15 cellular contexts compared by ENCODE assay signal in the genomic region with DNA sequence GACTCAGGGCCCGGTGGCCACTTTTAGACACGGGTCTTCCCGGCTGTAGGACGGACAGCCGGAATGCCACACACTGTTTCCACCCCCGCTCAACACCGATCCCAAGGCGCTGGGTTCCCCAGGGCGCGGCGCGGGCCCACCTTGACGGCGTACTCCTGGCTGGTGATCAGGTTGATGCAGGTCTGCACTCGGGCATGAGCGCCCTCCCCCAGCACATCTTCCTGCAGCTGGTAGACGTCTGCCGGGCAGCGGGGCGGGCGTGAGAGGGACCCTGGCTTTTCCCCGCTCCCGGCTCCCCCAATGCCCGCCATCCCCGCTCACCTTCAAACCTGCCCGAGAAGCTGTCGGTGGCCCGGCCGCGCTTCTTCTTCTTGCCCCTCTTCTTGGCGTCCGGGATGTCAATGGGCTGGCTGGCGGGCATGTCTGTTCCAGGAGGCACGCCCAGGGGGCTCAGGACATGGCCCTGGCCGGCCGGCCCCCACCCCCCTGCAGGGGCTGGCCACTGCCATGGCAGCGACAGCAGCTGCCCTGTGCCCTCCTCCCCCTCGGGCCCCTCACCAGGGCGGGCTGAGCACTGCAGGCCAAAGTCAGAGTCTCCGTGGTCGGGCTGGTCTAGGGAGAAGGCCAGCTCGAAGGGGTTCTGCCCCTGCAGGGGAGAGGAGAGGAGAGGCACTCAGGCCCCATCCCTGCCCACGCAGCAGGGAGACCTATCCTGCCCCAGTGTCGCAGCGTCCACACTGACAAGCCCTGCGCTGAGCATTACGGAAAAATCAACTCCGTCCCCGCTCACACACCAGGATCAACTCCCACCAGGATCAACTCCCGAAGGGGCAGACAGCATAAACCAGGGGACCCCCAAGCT. TPM values are rescaled to one million over a fixed set of nuclear protein-coding genes. Genes with fewer than 3 reads are reported as not detected.
DNase-seq lines count a peak whose midpoint lies in the region; ATAC-seq, FAIRE-seq and TF ChIP-seq lines count a peak whose summit lies in the region.
"Had no signal": no experiment of that assay in that cellular context is flagged by ENCODE, and none has a peak within 500 bp of the region (broad histone marks: within the 10 kb centered on the region; RNA-seq: fewer than 3 reads in every experiment).

No MANE protein-coding gene starts in this region.

- no peaks in the 10 kb centered on the region for H3K27me3 Mint-ChIP-seq in activated naive CD8-positive, alpha-beta T cell treated with anti-CD3 and anti-CD28 coated beads, Interleukin-2, amount 10 ng/mL, durations not matched to agents 7 days and 5 days
- no peaks in the 10 kb centered on the region for H3K27me3 Mint-ChIP-seq in activated naive CD8-positive, alpha-beta T cell treated with anti-CD3 and anti-CD28 coated beads for 36 hours
- H3K27me3 Mint-ChIP-seq in memory B cell, result no peaks in the 10 kb centered on the region

- RAD21 ChIA-PET in GM12878 (lab: Charles Lee; ENCODE audit: unreplicated experiment), result interaction anchor here (1.3 kb wide), 1 partner anchor 23 kb away, joined by 3 read pairs; no protein-coding TSS in a partner anchor

- no peaks in the 10 kb centered on the region for H3K9me3 Mint-ChIP-seq in activated naive CD8-positive, alpha-beta T cell treated with anti-CD3 and anti-CD28 coated beads, Interleukin-2, amount 10 ng/mL, durations not matched to agents 7 days and 5 days
- H3K9me3 Mint-ChIP-seq in activated naive CD8-positive, alpha-beta T cell treated with anti-CD3 and anti-CD28 coated beads for 36 hours, result no peaks in the 10 kb centered on the region
- H3K9me3 Mint-ChIP-seq in memory B cell, result no peaks in the 10 kb centered on the region

- H3K79me2 ChIP-seq in GM12878 (ENCODE audit: control insufficient read depth, insufficient read depth, low read length), result peaks cover 74% of the 10 kb centered on the region

- H3K9ac ChIP-seq in GM12878 (ENCODE audit: control insufficient read depth, insufficient read depth, low read length), result no peak overlapping the region

- ATAC-seq in activated naive CD8-positive, alpha-beta T cell treated with anti-CD3 and anti-CD28 coated beads, Interleukin-2, amount 10 ng/mL, durations not matched to agents 7 days and 5 days (ENCODE audit: low read depth), result no peak
- ATAC-seq in GM12878 (no peak), memory B cell (ENCODE audit: low read depth) (no peak), foreskin keratinocyte (no peak), HG02970 (IDR thresholded peaks at IDR 0.05; ENCODE audit: low FRiP score, unreplicated experiment) (no peak)

- H3K4me3 Mint-ChIP-seq in activated naive CD8-positive, alpha-beta T cell treated with anti-CD3 and anti-CD28 coated beads, Interleukin-2, amount 10 ng/mL, durations not matched to agents 7 days and 5 days, result no peak overlapping the region
- no peak overlapping the region for H3K4me3 Mint-ChIP-seq in activated naive CD8-positive, alpha-beta T cell treated with anti-CD3 and anti-CD28 coated beads for 36 hours
- no peak overlapping the region for H3K4me3 Mint-ChIP-seq in memory B cell

- no TSS peak for BruUV-seq in GM12878 (replicated peaks; lab: Mats Ljungman, UMichigan)

- H3K9me3 ChIP-seq in GM12878 (replicated peaks; ENCODE audit: control insufficient read depth, insufficient read depth, low read length) (no peaks in the 10 kb centered on the region), transverse colon (no peaks in the 10 kb centered on the region)
- H3K9me3 ChIP-seq: SJCRH30 had no signal

- peaks cover 24% of the 10 kb centered on the region for H3K4me1 Mint-ChIP-seq in activated naive CD8-positive, alpha-beta T cell treated with anti-CD3 and anti-CD28 coated beads, Interleukin-2, amount 10 ng/mL, durations not matched to agents 7 days and 5 days
- peaks cover 34% of the 10 kb centered on the region for H3K4me1 Mint-ChIP-seq in activated naive CD8-positive, alpha-beta T cell treated with anti-CD3 and anti-CD28 coated beads for 36 hours
- H3K4me1 Mint-ChIP-seq in memory B cell, result peaks cover 31% of the 10 kb centered on the region

- no peak overlapping the region for H2AFZ ChIP-seq in GM12878 (ENCODE audit: control insufficient read depth, low read depth, low read length)

- WGBS in GM12878 (ENCODE audit: insufficient coverage, insufficient replicate concordance, low lambda C conversion rate, missing lambda C conversion rate), result 84% methylated on average over 48 of the region's 50 CpGs
- 92% methylated on average over 42 of the region's 50 CpGs; no CpG with 5 or more reads in 1 of the 2 donors for WGBS in transverse colon (ENCODE audit: low coverage in 1 of 2), 2 donors

- POLR2A ChIA-PET in activated naive CD8-positive, alpha-beta T cell treated with anti-CD3 and anti-CD28 coated beads, Interleukin-2, amount 10 ng/mL, durations not matched to agents 7 days and 5 days (lab: Charles Lee), result interaction anchor here (1.2 kb wide), 1 partner anchor 10 kb away, joined by 4 read pairs; no protein-coding TSS in a partner anchor
- POLR2A ChIA-PET in GM12878 (lab: Charles Lee), result interaction anchor here (0.5 to 1.0 kb wide), 4 partner anchors 14 to 103 kb away, joined by 3 to 7 read pairs (median 4); no protein-coding TSS in a partner anchor

- CTCF ChIA-PET in GM12878 (lab: Yijun Ruan, JAX), result interaction anchor here (1.0 to 1.6 kb wide), 4 partner anchors 16 to 47 kb away, joined by 3 to 10 read pairs (median 4); no protein-coding TSS in a partner anchor

- SMC1A ChIA-PET in GM12878 (lab: Charles Lee; ENCODE audit: uncharacterized antibody, unreplicated experiment), result interaction anchor here (1.0 kb wide), 1 partner anchor 105 kb away, joined by 3 read pairs; a partner anchor contains a TSS

- peak overlapping the region; percentile 30; the same call in 1 of the 2 replicates for H3K4me2 ChIP-seq in GM12878 (ENCODE audit: control insufficient read depth, insufficient read depth)

- no peak for DNase-seq in activated naive CD8-positive, alpha-beta T cell treated with anti-CD3 and anti-CD28 coated beads, Interleukin-2, amount 10 ng/mL, durations not matched to agents 7 days and 5 days
- no peak for DNase-seq in activated naive CD8-positive, alpha-beta T cell treated with anti-CD3 and anti-CD28 coated beads for 36 hours
- DNase-seq in GM12878 (ENCODE audit: low read depth, low spot score) (no peak), memory B cell (ENCODE audit: low spot score in 2 of 2) (no peak), transverse colon (no peak), pons (ENCODE audit: low spot score) (no peak), foreskin keratinocyte (no peak)
- DNase-seq: ACHN; activated CD4-positive, CD25-positive, alpha-beta regulatory T cell treated with anti-CD3 and anti-CD28 coated beads, Interleukin-2, amount 50 U/mL, for 72 hours; EL; NCI-H748 treated with DMSO at 0.1 percent for 48 hours; stimulated activated CD4-positive, alpha-beta T cell treated with anti-CD3 and anti-CD28 coated beads, Interleukin-4, amount 100 ng/mL, for 4 hours had no signal

- peaks cover 14% of the 10 kb centered on the region for H4K20me1 ChIP-seq in GM12878 (ENCODE audit: control insufficient read depth, insufficient read depth)

- peak; percentile 73 for TF ChIP-seq POLR2A in GM12878 (IDR thresholded peaks at IDR 0.05; ENCODE audit: low read depth, low read length)
- TF ChIP-seq POLR2A in transverse colon (IDR thresholded peaks at IDR 0.05), result no peak

- FAIRE-seq in GM12878 (lab: Jason Lieb, UNC), result no peak
- FAIRE-seq: keratinocyte had no signal

- no peak for TF ChIP-seq EP300 in GM12878 (IDR thresholded peaks at IDR 0.05; ENCODE audit: borderline replicate concordance in 1 of 2, control insufficient read depth in 1 of 2, low read depth in 2 of 2, low read length in 2 of 2)
- TF ChIP-seq EP300 in transverse colon (IDR thresholded peaks at IDR 0.05; ENCODE audit: low read depth), result no peak

- H3K36me3 ChIP-seq in GM12878 (ENCODE audit: control insufficient read depth in 2 of 2, insufficient read depth in 2 of 2, low read length in 1 of 2) (peaks cover 9 to 14% of the 10 kb centered on the region in 2 experiments; a peak in 3 of 4 replicates), transverse colon (peaks cover 0 to 11% (median 5%) of the 10 kb centered on the region in 4 donors)

- H3K27me3 ChIP-seq in GM12878 (replicated peaks in 1 of 2; ENCODE audit: control insufficient read depth in 2 of 2, insufficient read depth in 2 of 2, low read length in 1 of 2) (no peaks in the 10 kb centered on the region), transverse colon (no peaks in the 10 kb centered on the region), foreskin keratinocyte (no peaks in the 10 kb centered on the region)
- H3K27me3 ChIP-seq: SJCRH30 had no signal

- in situ Hi-C loops in GM12878 (cut with MboI), result no loop called here
- in situ Hi-C loops in transverse colon (cut with MboI; ENCODE audit: low pct_ligation_motif_present in 1 of 4, low pct_unique_long_range_greater_than_20kb in 1 of 4, low sequenced_read_pairs in 3 of 4), result no loop called here

- peaks cover 10% of the 10 kb centered on the region for H3K36me3 Mint-ChIP-seq in activated naive CD8-positive, alpha-beta T cell treated with anti-CD3 and anti-CD28 coated beads, Interleukin-2, amount 10 ng/mL, durations not matched to agents 7 days and 5 days
- peaks cover 15% of the 10 kb centered on the region for H3K36me3 Mint-ChIP-seq in activated naive CD8-positive, alpha-beta T cell treated with anti-CD3 and anti-CD28 coated beads for 36 hours
- peaks cover 16% of the 10 kb centered on the region for H3K36me3 Mint-ChIP-seq in memory B cell

- peak overlapping the region; percentile 21 for H3K27ac Mint-ChIP-seq in activated naive CD8-positive, alpha-beta T cell treated with anti-CD3 and anti-CD28 coated beads, Interleukin-2, amount 10 ng/mL, durations not matched to agents 7 days and 5 days
- no peak overlapping the region for H3K27ac Mint-ChIP-seq in activated naive CD8-positive, alpha-beta T cell treated with anti-CD3 and anti-CD28 coated beads for 36 hours
- peak overlapping the region; percentile 98 for H3K27ac Mint-ChIP-seq in memory B cell

- H3K27ac ChIP-seq in GM12878 (ENCODE audit: control insufficient read depth, insufficient read depth), result no peak overlapping the region
- H3K27ac ChIP-seq in transverse colon, result peak overlapping the region; percentile 95 to 99 (median 98)
- H3K27ac ChIP-seq in foreskin keratinocyte, result no peak overlapping the region
- H3K27ac ChIP-seq: SJCRH30 had no signal

- peaks cover 41% of the 10 kb centered on the region for H3K4me1 ChIP-seq in GM12878 (ENCODE audit: control insufficient read depth, insufficient read depth, low read length)
- peaks cover 66 to 78% (median 70%) of the 10 kb centered on the region in 4 donors for H3K4me1 ChIP-seq in transverse colon
- H3K4me1 ChIP-seq in foreskin keratinocyte, result peaks cover 7% of the 10 kb centered on the region

- peak overlapping the region; percentile 15; the same call in 1 of the 2 replicates for H3K4me3 ChIP-seq in GM12878
- H3K4me3 ChIP-seq in transverse colon, result no peak overlapping the region
- H3K4me3 ChIP-seq: SJCRH30 had no signal

- TF ChIP-seq CTCF in GM12878 (IDR thresholded peaks at IDR 0.05 in 2 of 3, conservative IDR thresholded peaks at IDR 0.05 in 1 of 3; ENCODE audit: control insufficient read depth in 2 of 3, extremely low read depth in 1 of 3, insufficient read depth in 1 of 3, low read depth in 3 of 3, low read length in 3 of 3) (no peak), transverse colon (IDR thresholded peaks at IDR 0.05) (no peak), foreskin keratinocyte (conservative IDR thresholded peaks at IDR 0.05) (no peak)

- TF ChIP-seq RAD21 in GM12878 (IDR thresholded peaks at IDR 0.05; ENCODE audit: insufficient read depth, low read depth, low read length), result no peak

- intact Hi-C loops in GM12878 (cut with micrococcal nuclease; ENCODE audit: unreplicated experiment), result no loop called here
- intact Hi-C loops in transverse colon (cut with DNase I; ENCODE audit: low total_unique reads), result no loop called here

RNA-seq across cellular contexts. Expression of a gene that starts 4.8 kb away (rescaled TPM):
- total RNA-seq in activated naive CD8-positive, alpha-beta T cell treated with anti-CD3 and anti-CD28 coated beads, Interleukin-2, amount 10 ng/mL, durations not matched to agents 7 days and 5 days, result 100 to 1,000 TPM; 319 to 341 TPM
- 100 to 1,000 TPM; 230 to 232 TPM for total RNA-seq in activated naive CD8-positive, alpha-beta T cell treated with anti-CD3 and anti-CD28 coated beads for 36 hours
- 200 and 243 TPM in 2 replicates for total RNA-seq in GM12878 (2013; cell fraction: nucleolus; rRNA removed)
- 159 and 168 TPM in 2 replicates for total RNA-seq in GM12878 (2014; rRNA removed)
- 70.3 and 77.9 TPM in 2 replicates for total RNA-seq in GM12878 (2014; rRNA removed; fragmentation: Illumina TruSeq; extraction: Trizol)
- 365 and 378 TPM in 2 replicates for total RNA-seq in GM12878 (2021)
- polyA plus RNA-seq in GM12878 (2011; ENCODE audit: low read depth), result 99.4 TPM
- 113 and 223 TPM in 2 replicates for polyA plus RNA-seq in GM12878 (2011; rRNA removed)
- polyA plus RNA-seq in GM12878 (2011; cell fraction: cytosol; rRNA removed), result 264 and 354 TPM in 2 replicates
- 566 and 615 TPM in 2 replicates for polyA plus RNA-seq in GM12878 (2011; cell fraction: nucleus; rRNA removed)
- polyA plus RNA-seq in GM12878 (2012), result 257 and 345 TPM in 2 replicates
- 29.6 and 61.9 TPM in 2 replicates for polyA plus RNA-seq in GM12878 (2014; fragmentation: Illumina TruSeq; extraction: Trizol)
- 10 to 100 TPM in 1 of 2 experiments, 1 to 10 TPM in 1; 9.6 to 17.6 TPM for polyA plus RNA-seq in GM12878 (2014; fragmentation: Nextera tagmentation; extraction: Ambion mirVana)
- 195 and 218 TPM in 2 replicates for polyA plus RNA-seq in GM12878 (2014; rRNA removed)
- 10 to 100 TPM; 38.3 to 53.3 TPM for polyA plus RNA-seq in GM12878 (2016; fragmentation: Nextera tagmentation; extraction: Ambion mirVana)
- 188 and 408 TPM in 2 replicates for polyA minus RNA-seq in GM12878 (2011; rRNA and poly(A)+ RNA removed)
- polyA minus RNA-seq in GM12878 (2011; cell fraction: cytosol; rRNA and poly(A)+ RNA removed), result 223 and 291 TPM in 2 replicates
- 114 and 130 TPM in 2 replicates for polyA minus RNA-seq in GM12878 (2011; cell fraction: nucleus; rRNA and poly(A)+ RNA removed)
- total RNA-seq in transverse colon, result 100 to 1,000 TPM; 189 to 279 (median 236) TPM
- total RNA-seq in foreskin keratinocyte, result 65.6 and 69.4 TPM in 2 replicates
- polyA plus RNA-seq in foreskin keratinocyte, result 45.3 and 58.3 TPM in 2 replicates

RNA-seq across cellular contexts. Expression of a gene that starts 30.8 kb away (rescaled TPM):
- total RNA-seq in activated naive CD8-positive, alpha-beta T cell treated with anti-CD3 and anti-CD28 coated beads, Interleukin-2, amount 10 ng/mL, durations not matched to agents 7 days and 5 days, result 10 to 100 TPM; 55.0 to 61.4 TPM
- 10 to 100 TPM; 22.1 to 26.2 TPM for total RNA-seq in activated naive CD8-positive, alpha-beta T cell treated with anti-CD3 and anti-CD28 coated beads for 36 hours
- 28.6 and 36.5 TPM in 2 replicates for total RNA-seq in GM12878 (2013; cell fraction: nucleolus; rRNA removed)
- 18.3 and 19.9 TPM in 2 replicates for total RNA-seq in GM12878 (2014; rRNA removed)
- total RNA-seq in GM12878 (2014; rRNA removed; fragmentation: Illumina TruSeq; extraction: Trizol), result 8.2 and 10.6 TPM in 2 replicates
- total RNA-seq in GM12878 (2021), result 62.2 and 66.2 TPM in 2 replicates
- 14.1 TPM for polyA plus RNA-seq in GM12878 (2011; ENCODE audit: low read depth)
- 8.8 and 18.6 TPM in 2 replicates for polyA plus RNA-seq in GM12878 (2011; rRNA removed)
- 17.6 and 23.3 TPM in 2 replicates for polyA plus RNA-seq in GM12878 (2011; cell fraction: cytosol; rRNA removed)
- 31.2 and 32.5 TPM in 2 replicates for polyA plus RNA-seq in GM12878 (2011; cell fraction: nucleus; rRNA removed)
- 56.8 and 72.7 TPM in 2 replicates for polyA plus RNA-seq in GM12878 (2012)
- 3.2 and 10.1 TPM in 2 replicates for polyA plus RNA-seq in GM12878 (2014; fragmentation: Illumina TruSeq; extraction: Trizol)
- polyA plus RNA-seq in GM12878 (2014; fragmentation: Nextera tagmentation; extraction: Ambion mirVana), result under 1 TPM; 0.13 to 0.37 TPM
- 45.4 and 50.9 TPM in 2 replicates for polyA plus RNA-seq in GM12878 (2014; rRNA removed)
- polyA plus RNA-seq in GM12878 (2016; fragmentation: Nextera tagmentation; extraction: Ambion mirVana), result 1 to 10 TPM; 4.5 to 5.5 TPM
- polyA minus RNA-seq in GM12878 (2011; rRNA and poly(A)+ RNA removed), result 7.7 and 16.5 TPM in 2 replicates
- 16.2 TPM in 2 replicates for polyA minus RNA-seq in GM12878 (2011; cell fraction: cytosol; rRNA and poly(A)+ RNA removed)
- 5.9 and 13.0 TPM in 2 replicates for polyA minus RNA-seq in GM12878 (2011; cell fraction: nucleus; rRNA and poly(A)+ RNA removed)
- total RNA-seq in transverse colon, result 10 to 100 TPM; 66.7 to 88.6 (median 84.4) TPM
- total RNA-seq in foreskin keratinocyte, result 51.2 and 51.7 TPM in 2 replicates
- 49.5 and 51.4 TPM in 2 replicates for polyA plus RNA-seq in foreskin keratinocyte

RNA-seq across cellular contexts. Expression of a gene that starts 49.8 kb away (rescaled TPM):
- 100 to 1,000 TPM; 190 to 200 TPM for total RNA-seq in activated naive CD8-positive, alpha-beta T cell treated with anti-CD3 and anti-CD28 coated beads, Interleukin-2, amount 10 ng/mL, durations not matched to agents 7 days and 5 days
- 100 to 1,000 TPM; 147 to 153 TPM for total RNA-seq in activated naive CD8-positive, alpha-beta T cell treated with anti-CD3 and anti-CD28 coated beads for 36 hours
- 153 and 159 TPM in 2 replicates for total RNA-seq in GM12878 (2013; cell fraction: nucleolus; rRNA removed)
- total RNA-seq in GM12878 (2014; rRNA removed) (56.6 and 69.6 TPM in 2 replicates), GM12878 (2014; rRNA removed; fragmentation: Illumina TruSeq; extraction: Trizol) (32.7 and 40.5 TPM in 2 replicates), GM12878 (2021) (176 and 181 TPM in 2 replicates), transverse colon (10 to 100 TPM; 18.7 to 74.2 (median 46.1) TPM), foreskin keratinocyte (30.1 and 32.9 TPM in 2 replicates)
- 73.8 TPM for polyA plus RNA-seq in GM12878 (2011; ENCODE audit: low read depth)
- polyA plus RNA-seq in GM12878 (2011; rRNA removed) (71.7 and 229 TPM in 2 replicates), GM12878 (2014; fragmentation: Illumina TruSeq; extraction: Trizol) (54.2 and 82.9 TPM in 2 replicates), GM12878 (2014; fragmentation: Nextera tagmentation; extraction: Ambion mirVana) (10 to 100 TPM in 1 of 2 experiments, 1 to 10 TPM in 1; 7.5 to 10.9 TPM), GM12878 (2014; rRNA removed) (123 and 147 TPM in 2 replicates), GM12878 (2016; fragmentation: Nextera tagmentation; extraction: Ambion mirVana) (10 to 100 TPM; 79.3 to 79.5 TPM), foreskin keratinocyte (36.0 and 37.8 TPM in 2 replicates)
- 315 and 350 TPM in 2 replicates for polyA plus RNA-seq in GM12878 (2011; cell fraction: cytosol; rRNA removed)
- 137 and 163 TPM in 2 replicates for polyA plus RNA-seq in GM12878 (2011; cell fraction: nucleus; rRNA removed)
- 168 TPM in 2 replicates for polyA plus RNA-seq in GM12878 (2012)
- polyA minus RNA-seq in GM12878 (2011; rRNA and poly(A)+ RNA removed), result 236 and 392 TPM in 2 replicates
- 239 TPM in 2 replicates for polyA minus RNA-seq in GM12878 (2011; cell fraction: cytosol; rRNA and poly(A)+ RNA removed)
- 54.2 and 86.9 TPM in 2 replicates for polyA minus RNA-seq in GM12878 (2011; cell fraction: nucleus; rRNA and poly(A)+ RNA removed)

RNA-seq across cellular contexts. Expression of a gene that starts 50.4 kb away (rescaled TPM):
- total RNA-seq in activated naive CD8-positive, alpha-beta T cell treated with anti-CD3 and anti-CD28 coated beads, Interleukin-2, amount 10 ng/mL, durations not matched to agents 7 days and 5 days, result 10 to 100 TPM; 16.0 to 17.7 TPM
- 10 to 100 TPM; 12.4 to 12.6 TPM for total RNA-seq in activated naive CD8-positive, alpha-beta T cell treated with anti-CD3 and anti-CD28 coated beads for 36 hours
- 35.1 and 37.8 TPM in 2 replicates for total RNA-seq in GM12878 (2013; cell fraction: nucleolus; rRNA removed)
- 20.7 and 22.3 TPM in 2 replicates for total RNA-seq in GM12878 (2014; rRNA removed)
- total RNA-seq in GM12878 (2014; rRNA removed; fragmentation: Illumina TruSeq; extraction: Trizol), result 7.2 and 7.6 TPM in 2 replicates
- total RNA-seq in GM12878 (2021), result 12.0 and 14.6 TPM in 2 replicates
- 16.5 TPM for polyA plus RNA-seq in GM12878 (2011; ENCODE audit: low read depth)
- 14.2 and 22.9 TPM in 2 replicates for polyA plus RNA-seq in GM12878 (2011; rRNA removed)
- polyA plus RNA-seq in GM12878 (2011; cell fraction: cytosol; rRNA removed), result 23.3 and 39.9 TPM in 2 replicates
- 285 and 407 TPM in 2 replicates for polyA plus RNA-seq in GM12878 (2011; cell fraction: nucleus; rRNA removed)
- 52.8 and 57.2 TPM in 2 replicates for polyA plus RNA-seq in GM12878 (2012)
- polyA plus RNA-seq in GM12878 (2014; fragmentation: Illumina TruSeq; extraction: Trizol), result 3.8 and 7.3 TPM in 2 replicates
- polyA plus RNA-seq in GM12878 (2014; fragmentation: Nextera tagmentation; extraction: Ambion mirVana), result 1 to 10 TPM in 1 of 2 experiments, under 1 TPM in 1; 0.53 to 1.9 TPM
- polyA plus RNA-seq in GM12878 (2014; rRNA removed), result 27.1 and 30.3 TPM in 2 replicates
- 1 to 10 TPM; 5.5 to 6.9 TPM for polyA plus RNA-seq in GM12878 (2016; fragmentation: Nextera tagmentation; extraction: Ambion mirVana)
- 7.2 and 11.1 TPM in 2 replicates for polyA minus RNA-seq in GM12878 (2011; rRNA and poly(A)+ RNA removed)
- polyA minus RNA-seq in GM12878 (2011; cell fraction: cytosol; rRNA and poly(A)+ RNA removed), result 4.0 and 5.9 TPM in 2 replicates
- polyA minus RNA-seq in GM12878 (2011; cell fraction: nucleus; rRNA and poly(A)+ RNA removed), result 23.2 and 25.0 TPM in 2 replicates
- total RNA-seq in transverse colon, result 1 to 10 TPM in 2 of 4 donors, not detected in 2; 2.3 to 5.4 TPM
- total RNA-seq in foreskin keratinocyte, result 2.0 and 3.1 TPM in 2 replicates
- 3.8 and 4.4 TPM in 2 replicates for polyA plus RNA-seq in foreskin keratinocyte

Comparison
In these comparisons a context has a peak if more than half of its experiments do, and no peak if none do; other contexts are left out.
1. H3K27ac ChIP-seq: peak in transverse colon (4 of 4); none in GM12878 (single experiment) and foreskin keratinocyte (single experiment).